8 cellular contexts compared by ENCODE assay signal in the genomic region with DNA sequence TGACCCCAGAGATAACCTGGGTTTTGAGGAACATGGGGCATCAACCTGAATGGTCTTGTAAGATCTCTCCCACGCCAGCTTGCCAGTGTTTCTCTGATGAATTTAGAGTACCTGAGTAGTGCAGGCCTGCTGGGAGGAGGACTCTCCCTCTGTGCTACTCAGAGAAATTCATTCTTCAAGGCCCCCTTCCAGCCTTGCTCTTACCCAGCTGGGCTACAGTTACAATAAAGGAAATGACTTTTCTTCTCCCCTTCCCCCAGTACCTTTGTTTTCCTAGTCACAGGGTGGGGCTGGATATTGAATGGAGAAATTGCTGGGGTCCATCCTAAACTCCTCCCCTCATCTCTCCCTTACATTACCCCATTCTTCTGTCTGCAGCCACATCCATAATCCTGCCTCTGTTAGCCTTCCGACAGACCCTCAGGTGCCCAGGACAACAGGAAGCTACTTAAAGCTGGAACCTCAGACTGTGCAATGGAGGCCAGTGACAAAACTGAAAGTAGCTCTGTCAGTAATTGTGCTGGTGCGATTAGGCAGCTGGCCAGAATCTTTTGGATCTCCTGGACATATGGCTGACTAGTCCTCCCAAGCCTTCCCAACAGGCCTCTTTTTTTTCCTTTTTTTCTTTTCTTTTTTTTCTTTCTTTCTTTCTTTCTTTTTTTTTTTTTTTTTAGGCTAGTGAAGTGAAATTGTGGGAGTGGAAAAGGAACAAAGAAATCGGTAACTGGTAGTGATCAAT. TPM values are rescaled to one million over a fixed set of nuclear protein-coding genes. Genes with fewer than 3 reads are reported as not detected.
DNase-seq lines count a peak whose midpoint lies in the region; ATAC-seq, FAIRE-seq and TF ChIP-seq lines count a peak whose summit lies in the region.

No MANE protein-coding gene starts in this region.

- peak overlapping the region; percentile 69 for H3K27ac Mint-ChIP-seq in stimulated activated naive CD8-positive, alpha-beta T cell treated with anti-CD3 and anti-CD28 coated beads, Interleukin-15, Interleukin-2, amounts not matched to agents 100 ng/mL and 50 ng/mL, for 24 hours

- H3K27ac ChIP-seq in GM12878 (ENCODE audit: control insufficient read depth, insufficient read depth): peak overlapping the region; percentile 49
- peak overlapping the region; percentile 58 to 96 for H3K27ac ChIP-seq in liver (ENCODE audit: low read depth in 1 of 2, low read length in 2 of 2)
- peak overlapping the region; percentile 74 for H3K27ac ChIP-seq in upper lobe of right lung

- in situ Hi-C loops in GM12878 (cut with MboI): no loop called here

- H3K4me3 Mint-ChIP-seq in stimulated activated naive CD8-positive, alpha-beta T cell treated with anti-CD3 and anti-CD28 coated beads, Interleukin-15, Interleukin-2, amounts not matched to agents 100 ng/mL and 50 ng/mL, for 24 hours: no peak overlapping the region

- TF ChIP-seq RAD21 in GM12878 (IDR thresholded peaks at IDR 0.05; ENCODE audit: insufficient read depth, low read depth, low read length) (no peak), liver (IDR thresholded peaks at IDR 0.05) (peak in 1 of 2 donors; percentile 19)

- no peaks in the 10 kb centered on the region for H3K27me3 ChIP-seq in GM12878 (replicated peaks in 1 of 2; ENCODE audit: control insufficient read depth in 2 of 2, insufficient read depth in 2 of 2, low read length in 1 of 2)
- H3K27me3 ChIP-seq in liver (ENCODE audit: control insufficient read depth in 4 of 4, insufficient read depth in 4 of 4, low read length in 3 of 4): no peaks in the 10 kb centered on the region
- no peaks in the 10 kb centered on the region for H3K27me3 ChIP-seq in upper lobe of right lung

- H3K4me2 ChIP-seq in GM12878 (ENCODE audit: control insufficient read depth, insufficient read depth): peak overlapping the region; percentile 63

- ATAC-seq in stimulated activated naive CD8-positive, alpha-beta T cell treated with anti-CD3 and anti-CD28 coated beads, Interleukin-15, Interleukin-2, amounts not matched to agents 100 U/mL and 50 U/mL, for 24 hours: no peak
- peak; percentile 68 for ATAC-seq in GM12878
- ATAC-seq in upper lobe of right lung: peak; percentile 28

- TF ChIP-seq EP300 in GM12878 (IDR thresholded peaks at IDR 0.05; ENCODE audit: borderline replicate concordance in 1 of 2, control insufficient read depth in 1 of 2, low read depth in 2 of 2, low read length in 2 of 2): no peak

- peaks cover 38% of the 10 kb centered on the region for H3K4me1 Mint-ChIP-seq in stimulated activated naive CD8-positive, alpha-beta T cell treated with anti-CD3 and anti-CD28 coated beads, Interleukin-15, Interleukin-2, amounts not matched to agents 100 ng/mL and 50 ng/mL, for 24 hours (ENCODE audit: low read depth)

- no peaks in the 10 kb centered on the region for H4K20me1 ChIP-seq in GM12878 (ENCODE audit: control insufficient read depth, insufficient read depth)

- intact Hi-C loops in GM12878 (cut with micrococcal nuclease; ENCODE audit: unreplicated experiment) (loop anchor here (2.0 to 10.0 kb wide), 4 partner anchors 17 to 285 kb away; a partner anchor contains a TSS), upper lobe of right lung (cut with DNase I) (no loop called here)

- H3K9me3 Mint-ChIP-seq in stimulated activated naive CD8-positive, alpha-beta T cell treated with anti-CD3 and anti-CD28 coated beads, Interleukin-15, Interleukin-2, amounts not matched to agents 100 ng/mL and 50 ng/mL, for 24 hours: no peaks in the 10 kb centered on the region

- peaks cover 0 to 2% of the 10 kb centered on the region in 2 experiments; a peak in 2 of 4 replicates for H3K36me3 ChIP-seq in GM12878 (ENCODE audit: control insufficient read depth in 2 of 2, insufficient read depth in 2 of 2, low read length in 1 of 2)
- H3K36me3 ChIP-seq in liver (ENCODE audit: control insufficient read depth in 4 of 4, insufficient read depth in 3 of 4, low read depth in 1 of 4, low read length in 3 of 4): peaks cover 0 to 5% (median 0%) of the 10 kb centered on the region in 4 donors
- H3K36me3 ChIP-seq in upper lobe of right lung: peaks cover 21% of the 10 kb centered on the region

- H3K9ac ChIP-seq in GM12878 (ENCODE audit: control insufficient read depth, insufficient read depth, low read length) (no peak overlapping the region), liver (ENCODE audit: low read depth in 1 of 2, low read length in 2 of 2) (no peak overlapping the region)

- H3K4me3 ChIP-seq in GM12878 (no peak overlapping the region), liver (ENCODE audit: low read depth in 1 of 3, low read length in 3 of 3) (no peak overlapping the region), upper lobe of right lung (no peak overlapping the region)

- peaks cover 10% of the 10 kb centered on the region for H3K79me2 ChIP-seq in GM12878 (ENCODE audit: control insufficient read depth, insufficient read depth, low read length)

- H3K36me3 Mint-ChIP-seq in stimulated activated naive CD8-positive, alpha-beta T cell treated with anti-CD3 and anti-CD28 coated beads, Interleukin-15, Interleukin-2, amounts not matched to agents 100 ng/mL and 50 ng/mL, for 24 hours (ENCODE audit: low read depth): peaks cover 10% of the 10 kb centered on the region

- RAD21 ChIA-PET in GM12878 (lab: Charles Lee; ENCODE audit: unreplicated experiment): interaction anchor here (0.6 to 6.7 kb wide), 9 partner anchors 11 to 307 kb away, joined by 3 to 100 read pairs (median 3); a partner anchor contains a TSS

- no peak for FAIRE-seq in GM12878 (lab: Jason Lieb, UNC)

- CTCF ChIA-PET in GM12878 (lab: Yijun Ruan, JAX): interaction anchor here (0.6 to 13.8 kb wide), 22 partner anchors 7 to 596 kb away, joined by 3 to 244 read pairs (median 4); a partner anchor contains a TSS

- WGBS in GM12878 (ENCODE audit: insufficient coverage, insufficient replicate concordance, low lambda C conversion rate, missing lambda C conversion rate): 63% methylated on average over 4 of the region's 4 CpGs
- 54% methylated on average over 4 of the region's 4 CpGs for WGBS in liver

- SMC1A ChIA-PET in GM12878 (lab: Charles Lee; ENCODE audit: uncharacterized antibody, unreplicated experiment): interaction anchor here (0.7 to 14.1 kb wide), 15 partner anchors 14 to 236 kb away, joined by 3 to 260 read pairs (median 4); a partner anchor contains a TSS

- H2AFZ ChIP-seq in GM12878 (ENCODE audit: control insufficient read depth, low read depth, low read length): peak overlapping the region; percentile 37

- POLR2A ChIA-PET in GM12878 (lab: Charles Lee): interaction anchor here (0.7 to 3.9 kb wide), 5 partner anchors 8 to 82 kb away, joined by 3 to 21 read pairs (median 4); a partner anchor contains a TSS

- no peak for DNase-seq in stimulated activated naive CD8-positive, alpha-beta T cell treated with anti-CD3 and anti-CD28 coated beads, Interleukin-15, Interleukin-2, amounts not matched to agents 100 U/mL and 50 U/mL, for 24 hours
- DNase-seq in GM12878 (ENCODE audit: low read depth, low spot score) (no peak), upper lobe of right lung (no peak), NCI-H510A (lab: John Stamatoyannopoulos, UW) (no peak), ecto neural progenitor cell (ENCODE audit: low spot score) (no peak)
- no peak for DNase-seq in effector CD4-positive, alpha-beta T cell

- TF ChIP-seq POLR2A in GM12878 (IDR thresholded peaks at IDR 0.05; ENCODE audit: low read depth, low read length): no peak

- H3K4me1 ChIP-seq in GM12878 (ENCODE audit: control insufficient read depth, insufficient read depth, low read length): peaks cover 23% of the 10 kb centered on the region
- peaks cover 14 to 25% (median 21%) of the 10 kb centered on the region in 4 donors for H3K4me1 ChIP-seq in liver (ENCODE audit: control insufficient read depth in 4 of 4, insufficient read depth in 4 of 4, low read length in 3 of 4)
- peaks cover 52% of the 10 kb centered on the region for H3K4me1 ChIP-seq in upper lobe of right lung

- TF ChIP-seq CTCF in GM12878 (IDR thresholded peaks at IDR 0.05 in 2 of 3, conservative IDR thresholded peaks at IDR 0.05 in 1 of 3; ENCODE audit: control insufficient read depth in 2 of 3, extremely low read depth in 1 of 3, insufficient read depth in 1 of 3, low read depth in 3 of 3, low read length in 3 of 3) (no peak), liver (IDR thresholded peaks at IDR 0.05; ENCODE audit: low read depth, low read length, missing input control) (no peak), upper lobe of right lung (IDR thresholded peaks at IDR 0.05) (no peak)

- H3K9me3 ChIP-seq in GM12878 (replicated peaks; ENCODE audit: control insufficient read depth, insufficient read depth, low read length) (no peaks in the 10 kb centered on the region), liver (ENCODE audit: control insufficient read depth in 4 of 4, low read length in 3 of 4) (no peaks in the 10 kb centered on the region), upper lobe of right lung (no peaks in the 10 kb centered on the region)

- no peaks in the 10 kb centered on the region for H3K27me3 Mint-ChIP-seq in stimulated activated naive CD8-positive, alpha-beta T cell treated with anti-CD3 and anti-CD28 coated beads, Interleukin-15, Interleukin-2, amounts not matched to agents 100 ng/mL and 50 ng/mL, for 24 hours

- BruUV-seq in GM12878 (replicated peaks; lab: Mats Ljungman, UMichigan): no TSS peak

TF ChIP-seq in GM12878, 131 proteins besides CTCF, POLR2A, EP300 and RAD21:
- TF ChIP-seq YY1 (IDR thresholded peaks at IDR 0.05; ENCODE audit: low read depth, low read length) (peak; percentile 55), RB1 (IDR thresholded peaks at IDR 0.05; ENCODE audit: borderline replicate concordance) (no peak)

TF ChIP-seq in liver, 16 proteins besides CTCF, POLR2A, EP300 and RAD21 (continues in another document):
- TF ChIP-seq YY1 (IDR thresholded peaks at IDR 0.05): peak; percentile 63

RNA-seq across cellular contexts. Expression of a gene that starts 17.5 kb away (rescaled TPM):
- total RNA-seq in GM12878 (2013; cell fraction: nucleolus; rRNA removed): 97.5 and 99.4 TPM in 2 replicates
- 32.3 and 34.9 TPM in 2 replicates for total RNA-seq in GM12878 (2014; rRNA removed)
- total RNA-seq in GM12878 (2014; rRNA removed; fragmentation: Illumina TruSeq; extraction: Trizol): 21.1 and 23.7 TPM in 2 replicates
- total RNA-seq in GM12878 (2021): 33.5 and 40.4 TPM in 2 replicates
- polyA plus RNA-seq in GM12878 (2011; ENCODE audit: low read depth): 8.4 TPM
- polyA plus RNA-seq in GM12878 (2011; rRNA removed): 8.1 and 12.1 TPM in 2 replicates
- 13.1 and 15.4 TPM in 2 replicates for polyA plus RNA-seq in GM12878 (2011; cell fraction: cytosol; rRNA removed)
- 26.8 and 55.4 TPM in 2 replicates for polyA plus RNA-seq in GM12878 (2011; cell fraction: nucleus; rRNA removed)
- polyA plus RNA-seq in GM12878 (2012): 13.0 and 13.5 TPM in 2 replicates
- polyA plus RNA-seq in GM12878 (2014; fragmentation: Illumina TruSeq; extraction: Trizol): 20.6 and 29.8 TPM in 2 replicates
- 1 to 10 TPM; 2.9 to 5.0 TPM for polyA plus RNA-seq in GM12878 (2014; fragmentation: Nextera tagmentation; extraction: Ambion mirVana)
- 23.3 and 24.2 TPM in 2 replicates for polyA plus RNA-seq in GM12878 (2014; rRNA removed)
- 10 to 100 TPM; 31.2 to 32.2 TPM for polyA plus RNA-seq in GM12878 (2016; fragmentation: Nextera tagmentation; extraction: Ambion mirVana)
- polyA minus RNA-seq in GM12878 (2011; rRNA and poly(A)+ RNA removed): 17.8 and 24.2 TPM in 2 replicates
- 4.1 and 5.8 TPM in 2 replicates for polyA minus RNA-seq in GM12878 (2011; cell fraction: cytosol; rRNA and poly(A)+ RNA removed)
- 17.0 and 28.4 TPM in 2 replicates for polyA minus RNA-seq in GM12878 (2011; cell fraction: nucleus; rRNA and poly(A)+ RNA removed)
- 10 to 100 TPM; 13.6 to 39.2 TPM for total RNA-seq in liver
- 10 to 100 TPM in 1 of 2 donors, 1 to 10 TPM in 1; 6.6 to 13.3 TPM for polyA plus RNA-seq in liver
- total RNA-seq in upper lobe of right lung: 63.0 TPM
